In genomic region chrX:120244735-120245498, GRCh38 we compare ENCODE assay signal across 8 cellular contexts. TPM values are rescaled to one million over a fixed set of nuclear protein-coding genes. Genes with fewer than 3 reads are reported as not detected.
DNase-seq lines count a peak whose midpoint lies in the region; ATAC-seq and TF ChIP-seq lines count a peak whose summit lies in the region.

No MANE protein-coding gene starts in this region.

- intact Hi-C loops in mucosa of descending colon (cut with DNase I, micrococcal nuclease), result no loop called here

- H3K4me1 Mint-ChIP-seq in CD8-positive, alpha-beta memory T cell, result peaks cover 14 to 32% (median 27%) of the 10 kb centered on the region in 3 donors

- TF ChIP-seq CTCF in GM20000 (IDR thresholded peaks at IDR 0.05; ENCODE audit: extremely low read depth, missing control alignments) (no peak), mucosa of descending colon (IDR thresholded peaks at IDR 0.05) (no peak)

- peaks cover 0 to 14% (median 0%) of the 10 kb centered on the region in 3 donors for H3K36me3 Mint-ChIP-seq in CD8-positive, alpha-beta memory T cell

- peak overlapping the region; percentile 91 to 100 (median 96) for H3K4me3 Mint-ChIP-seq in CD8-positive, alpha-beta memory T cell

- peaks cover 9% of the 10 kb centered on the region for H3K4me1 ChIP-seq in CD8-positive, alpha-beta memory T cell (ENCODE audit: insufficient read depth, low read length)
- H3K4me1 ChIP-seq in mucosa of descending colon (ENCODE audit: low read depth), result peaks cover 4% of the 10 kb centered on the region

- H3K9me3 Mint-ChIP-seq in CD8-positive, alpha-beta memory T cell, result no peaks in the 10 kb centered on the region

- POLR2A ChIA-PET in CD8-positive, alpha-beta memory T cell (lab: Charles Lee), result interaction anchor here (1.1 kb wide), 1 partner anchor 64 kb away, joined by 3 read pairs; no protein-coding TSS in a partner anchor

- peak; percentile 97 for ATAC-seq in mucosa of descending colon

- CTCF ChIA-PET in CD8-positive, alpha-beta memory T cell (lab: Charles Lee), result no interaction called here

- H3K27ac ChIP-seq in CD8-positive, alpha-beta memory T cell (ENCODE audit: low read depth, low read length), result peak overlapping the region; percentile 82
- H3K27ac ChIP-seq in epithelial cell of prostate, result peak overlapping the region; percentile 58

- peak; percentile 17 to 67 (median 51) for DNase-seq in CD8-positive, alpha-beta memory T cell
- peak; percentile 39 for DNase-seq in GM20000 (ENCODE audit: low spot score)
- DNase-seq in HS-27A (ENCODE audit: low read depth), result peak; percentile 36
- peak; percentile 50 for DNase-seq in NOMO-1 treated with DMSO at 0.1 percent for 48 hours (lab: John Stamatoyannopoulos, UW; ENCODE audit: unreplicated experiment)
- peak; percentile 26 for DNase-seq in activated T-cell treated with anti-CD3 and anti-CD28 coated beads for 1 hour (ENCODE audit: low read depth)
- DNase-seq in epithelial cell of prostate (ENCODE audit: low read depth, low spot score), result peak; percentile 37
- DNase-seq in mucosa of descending colon, result peak; percentile 74 to 76 (median 75)
- peak; percentile 21 to 24 for DNase-seq in stimulated activated CD8-positive, alpha-beta memory T cell treated with anti-CD3 and anti-CD28 coated beads, Interleukin-7, amount 100 ng/mL, for 4 hours (ENCODE audit: low read depth in 2 of 2)

- no peaks in the 10 kb centered on the region for H3K36me3 ChIP-seq in CD8-positive, alpha-beta memory T cell (ENCODE audit: insufficient read depth, low read length)
- no peaks in the 10 kb centered on the region for H3K36me3 ChIP-seq in mucosa of descending colon (ENCODE audit: low read depth)

- H3K27me3 Mint-ChIP-seq in CD8-positive, alpha-beta memory T cell, result peaks cover 0 to 4% of the 10 kb centered on the region in 2 donors

- H3K4me3 ChIP-seq in CD8-positive, alpha-beta memory T cell (ENCODE audit: low read length), result peak overlapping the region; percentile 83
- peak overlapping the region; percentile 35 for H3K4me3 ChIP-seq in mucosa of descending colon

- no peaks in the 10 kb centered on the region for H3K9me3 ChIP-seq in CD8-positive, alpha-beta memory T cell (ENCODE audit: low read length)
- H3K9me3 ChIP-seq in mucosa of descending colon, result no peaks in the 10 kb centered on the region

- H3K27me3 ChIP-seq in CD8-positive, alpha-beta memory T cell (ENCODE audit: insufficient read depth, low read length, poor library complexity, severe bottlenecking), result no peaks in the 10 kb centered on the region

- peak overlapping the region; percentile 84 to 96 (median 90) for H3K27ac Mint-ChIP-seq in CD8-positive, alpha-beta memory T cell

RNA-seq across cellular contexts. Expression of gene ZBTB33, which starts 5.7 kb away (rescaled TPM):
- total RNA-seq in CD8-positive, alpha-beta memory T cell, result 10 to 100 TPM; 16.4 to 16.8 TPM
- polyA plus RNA-seq in CD8-positive, alpha-beta memory T cell, result 12.5 TPM
- total RNA-seq in mucosa of descending colon, result 10 to 100 TPM; 10.2 to 12.5 (median 12.0) TPM

Comparison
In these comparisons a context has a peak if more than half of its experiments do, and no peak if none do; other contexts are left out.
1. Peak in every context shown above with its lines: DNase-seq, ATAC-seq, H3K4me3 ChIP-seq and H3K27ac ChIP-seq.
2. DNase-seq: peak in every context shown above with its lines; median percentile 75 in mucosa of descending colon; 51 in CD8-positive, alpha-beta memory T cell; 50 in NOMO-1 treated with DMSO at 0.1 percent for 48 hours; 39 in GM20000; 37 in epithelial cell of prostate; 36 in HS-27A; 26 in activated T-cell treated with anti-CD3 and anti-CD28 coated beads for 1 hour; 22 in stimulated activated CD8-positive, alpha-beta memory T cell treated with anti-CD3 and anti-CD28 coated beads, Interleukin-7, amount 100 ng/mL, for 4 hours.